In the genomic region with DNA sequence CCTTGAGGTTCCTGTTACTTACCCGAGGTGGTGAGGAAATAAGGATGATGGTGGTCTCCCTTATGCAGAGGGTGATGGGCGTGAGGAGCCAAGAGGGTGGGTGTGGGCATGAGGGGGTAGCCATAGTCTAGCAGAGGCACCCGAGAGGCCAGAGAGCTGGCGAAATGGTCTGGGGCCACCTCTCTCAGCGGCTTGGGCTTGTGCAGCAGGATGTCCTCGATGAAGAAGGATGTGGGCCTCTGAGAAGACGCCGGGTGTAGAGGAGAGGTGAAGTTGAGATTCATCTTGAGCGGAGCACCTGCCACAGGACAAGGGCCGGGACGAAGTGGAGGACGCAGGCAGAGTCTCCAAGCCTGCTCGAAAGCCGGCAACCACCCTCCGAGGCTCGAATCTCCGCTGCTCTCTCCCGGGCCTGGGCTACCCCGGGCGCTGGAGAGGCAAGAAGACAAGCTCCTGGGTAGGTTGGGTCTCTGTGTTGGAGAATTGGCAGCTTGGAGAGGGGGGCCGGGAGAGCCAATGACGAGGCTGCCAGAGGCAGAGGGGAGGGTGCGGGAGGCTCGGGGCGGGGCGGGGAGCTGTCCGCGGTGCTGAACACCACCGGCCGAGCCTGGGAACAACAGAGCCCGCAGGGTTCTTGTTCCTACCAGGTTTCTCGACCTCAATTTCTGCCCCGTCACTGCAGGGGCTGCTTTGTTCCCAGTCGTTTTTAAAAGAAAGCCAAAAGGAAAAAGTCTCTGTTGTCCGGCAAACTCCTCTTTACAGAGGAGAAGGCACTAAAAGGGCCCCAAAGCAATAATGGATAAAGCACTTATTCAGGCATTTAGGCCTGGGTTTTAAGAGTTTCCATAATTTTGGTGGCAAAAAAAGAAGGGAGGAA, we compare ENCODE assay signal across 8 cellular contexts. TPM values are rescaled to one million over a fixed set of nuclear protein-coding genes. Genes with fewer than 3 reads are reported as not detected.
DNase-seq lines count a peak whose midpoint lies in the region; ATAC-seq and TF ChIP-seq lines count a peak whose summit lies in the region.

TSS of gene BSX (minus strand) at position 447 of the 877 bp plus-strand sequence. CDS start at position 284, 163 bp downstream.

- H3K27ac ChIP-seq in CD4-positive, alpha-beta T cell (ENCODE audit: low read depth, low read length), result no peak within 1 kb of the TSS
- no peak within 1 kb of the TSS for H3K27ac ChIP-seq in stomach

- peaks cover 2% of the 10 kb centered on the region for H3K9me3 Mint-ChIP-seq in CD4-positive, alpha-beta T cell
- no peaks in the 10 kb centered on the region for H3K9me3 Mint-ChIP-seq in activated B cell treated with CpG ODN at 0.5 μM for 24 hours

- TF ChIP-seq EP300 in Ishikawa (IDR thresholded peaks at IDR 0.05; ENCODE audit: borderline replicate concordance), result no peak
- no peak for TF ChIP-seq EP300 in stomach (IDR thresholded peaks at IDR 0.05)

- no peaks in the 10 kb centered on the region for H3K9me3 ChIP-seq in CD4-positive, alpha-beta T cell (ENCODE audit: control insufficient read depth, low read length)
- H3K9me3 ChIP-seq in stomach, result peaks cover 0 to 6% (median 0%) of the 10 kb centered on the region in 4 donors

- no peaks in the 10 kb centered on the region for H3K36me3 Mint-ChIP-seq in CD4-positive, alpha-beta T cell (ENCODE audit: low read depth)
- no peaks in the 10 kb centered on the region for H3K36me3 Mint-ChIP-seq in activated B cell treated with CpG ODN at 0.5 μM for 24 hours (ENCODE audit: low read depth)

- peak; percentile 20 to 54 (median 40) for DNase-seq in CD4-positive, alpha-beta T cell
- DNase-seq in activated B cell treated with CpG ODN at 0.5 μM for 24 hours, result no peak
- DNase-seq in ecto neural progenitor cell (ENCODE audit: low spot score), result peak; percentile 95
- DNase-seq in midbrain (lab: John Stamatoyannopoulos, UW), result peak; percentile 54
- peak; percentile 45 for DNase-seq in stomach
- DNase-seq in NCI-H2081 (lab: John Stamatoyannopoulos, UW), result no peak
- DNase-seq in NCI-H774 (lab: John Stamatoyannopoulos, UW), result no peak

- H3K4me1 Mint-ChIP-seq in CD4-positive, alpha-beta T cell (ENCODE audit: low read depth), result peaks cover 52% of the 10 kb centered on the region
- peaks cover 36% of the 10 kb centered on the region for H3K4me1 Mint-ChIP-seq in activated B cell treated with CpG ODN at 0.5 μM for 24 hours

- peaks cover 17 to 49% (median 31%) of the 10 kb centered on the region in 4 donors for H3K4me1 ChIP-seq in stomach

- no peaks in the 10 kb centered on the region for H3K36me3 ChIP-seq in stomach

- H3K4me3 Mint-ChIP-seq in CD4-positive, alpha-beta T cell, result peak within 1 kb of the TSS; percentile 30
- no peak within 1 kb of the TSS for H3K4me3 Mint-ChIP-seq in activated B cell treated with CpG ODN at 0.5 μM for 24 hours

- TF ChIP-seq CTCF in CD4-positive, alpha-beta T cell (IDR thresholded peaks at IDR 0.05), result no peak
- no peak for TF ChIP-seq CTCF in activated B cell treated with CpG ODN at 0.5 μM for 24 hours (IDR thresholded peaks at IDR 0.05)
- no peak for TF ChIP-seq CTCF in stomach (IDR thresholded peaks at IDR 0.05)

- intact Hi-C loops in CD4-positive, alpha-beta T cell (cut with DNase I, micrococcal nuclease), result no loop called here
- intact Hi-C loops in activated B cell treated with CpG ODN at 0.5 μM for 24 hours (cut with micrococcal nuclease) (loop anchor here (5.0 kb wide), 1 partner anchor 71 kb away; no protein-coding TSS in a partner anchor), stomach (cut with DNase I; ENCODE audit: low total_unique reads) (no loop called here)

- H3K27ac Mint-ChIP-seq in CD4-positive, alpha-beta T cell, result no peak within 1 kb of the TSS
- no peak within 1 kb of the TSS for H3K27ac Mint-ChIP-seq in activated B cell treated with CpG ODN at 0.5 μM for 24 hours

- no peak for TF ChIP-seq RAD21 in Ishikawa (IDR thresholded peaks at IDR 0.05; ENCODE audit: low read depth)

- 5 to 15% (median 8%) methylated on average over 21 to 35 of the region's 35 CpGs for WGBS in stomach, 5 donors

- no peak for TF ChIP-seq POLR2A in stomach (IDR thresholded peaks at IDR 0.05)

- H3K4me3 ChIP-seq in stomach, result no peak within 1 kb of the TSS

- POLR2A ChIA-PET in CD4-positive, alpha-beta T cell (lab: Charles Lee), result no interaction called here
- POLR2A ChIA-PET in activated B cell treated with CpG ODN at 0.5 μM for 24 hours (lab: Charles Lee), result no interaction called here

- CTCF ChIA-PET in CD4-positive, alpha-beta T cell (lab: Charles Lee), result no interaction called here
- CTCF ChIA-PET in activated B cell treated with CpG ODN at 0.5 μM for 24 hours (lab: Charles Lee), result no interaction called here

- H3K27me3 ChIP-seq in CD4-positive, alpha-beta T cell (ENCODE audit: control insufficient read depth, insufficient read depth, low read length), result peaks cover 97% of the 10 kb centered on the region
- peaks cover 35 to 100% (median 95%) of the 10 kb centered on the region in 3 donors for H3K27me3 ChIP-seq in stomach

- ATAC-seq in CD4-positive, alpha-beta T cell (ENCODE audit: poor library complexity), result peak; percentile 69
- peak; percentile 25 for ATAC-seq in activated B cell treated with CpG ODN at 0.5 μM for 24 hours (ENCODE audit: low read depth)

- H3K27me3 Mint-ChIP-seq in CD4-positive, alpha-beta T cell, result peaks cover 95% of the 10 kb centered on the region
- H3K27me3 Mint-ChIP-seq in activated B cell treated with CpG ODN at 0.5 μM for 24 hours, result peaks cover 78% of the 10 kb centered on the region

TF ChIP-seq in Ishikawa, 13 proteins besides CTCF, POLR2A, EP300 and RAD21:
- TF ChIP-seq FOXM1 (IDR thresholded peaks at IDR 0.05; ENCODE audit: borderline replicate concordance, low read depth), result no peak
- no peak for TF ChIP-seq CEBPB (IDR thresholded peaks at IDR 0.05)
- no peak for TF ChIP-seq NFIC (IDR thresholded peaks at IDR 0.05)
- peak; percentile 95 for TF ChIP-seq REST (IDR thresholded peaks at IDR 0.05; ENCODE audit: low read depth)
- TF ChIP-seq YY1 (IDR thresholded peaks at IDR 0.05; ENCODE audit: low read depth), result no peak
- TF ChIP-seq CREB1 (IDR thresholded peaks at IDR 0.05; ENCODE audit: low read depth), result no peak
- no peak for TF ChIP-seq TEAD4 (IDR thresholded peaks at IDR 0.05)
- no peak for TF ChIP-seq EGR1 (IDR thresholded peaks at IDR 0.05)
- TF ChIP-seq, protein P1, sequence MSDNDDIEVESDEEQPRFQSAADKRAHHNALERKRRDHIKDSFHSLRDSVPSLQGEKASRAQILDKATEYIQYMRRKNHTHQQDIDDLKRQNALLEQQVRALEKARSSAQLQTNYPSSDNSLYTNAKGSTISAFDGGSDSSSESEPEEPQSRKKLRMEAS (IDR thresholded peaks at IDR 0.05), result 0 out of 2 replicates have a peak, but pooled peaks have one; percentile 17

RNA-seq across cellular contexts. Expression of gene BSX, which starts in this region (rescaled TPM):
- not detected for total RNA-seq in CD4-positive, alpha-beta T cell
- total RNA-seq in activated B cell treated with CpG ODN at 0.5 μM for 24 hours (not detected in 2 replicates), stomach (not detected)
- polyA plus RNA-seq in stomach, result not detected

Comparison
In these comparisons a context has a peak if more than half of its experiments do, and no peak if none do; other contexts are left out.
1. Peak in DNase-seq and ATAC-seq in CD4-positive, alpha-beta T cell; RNA of the gene not detected or under 1 TPM.
2. Peak in ATAC-seq in activated B cell treated with CpG ODN at 0.5 μM for 24 hours; RNA of the gene not detected or under 1 TPM.
3. Peak in DNase-seq in stomach; RNA of the gene not detected or under 1 TPM.
4. DNase-seq: peak in ecto neural progenitor cell (single experiment) and midbrain (single experiment); none in activated B cell treated with CpG ODN at 0.5 μM for 24 hours (single experiment), NCI-H2081 (0 of 2) and NCI-H774 (single experiment).